Comparison of ENCODE assay signal across 29 cellular contexts in genomic region chr5:136077046-136077445, GRCh38. TPM values are rescaled to one million over a fixed set of nuclear protein-coding genes. Genes with fewer than 3 reads are reported as not detected.
"Had no signal": no experiment of that assay in that cellular context is flagged by ENCODE, and none has a peak within 500 bp of the region (broad histone marks: within the 10 kb centered on the region; RNA-seq: fewer than 3 reads in every experiment).

No MANE protein-coding gene starts in this region.

- H3K4me3 ChIP-seq: adrenal gland, body of pancreas, gastrocnemius medialis, heart right ventricle had no signal

- DNase-seq: activated CD4-positive, alpha-beta memory T cell treated with anti-CD3 and anti-CD28 coated beads, Interleukin-2, amount 10 ng/mL, durations not matched to agents 7 days and 5 days; activated CD4-positive, alpha-beta T cell treated with anti-CD3 and anti-CD28 coated beads for 36 hours; activated CD4-positive, alpha-beta T cell treated with anti-CD3 and anti-CD28 coated beads, Interleukin-2, amount 10 ng/mL, durations not matched to agents 24 days and 14 days; activated CD4-positive, alpha-beta T cell treated with anti-CD3 and anti-CD28 coated beads, Interleukin-2, amount 50 U/mL, for 4 hours; activated CD4-positive, CD25-positive, alpha-beta regulatory T cell; activated CD4-positive, CD25-positive, alpha-beta regulatory T cell treated with anti-CD3 and anti-CD28 coated beads, Interleukin-2, amount 50 U/mL, for 72 hours; activated CD8-positive, alpha-beta memory T cell treated with anti-CD3 and anti-CD28 coated beads for 24 hours; activated effector memory CD4-positive, alpha-beta T cell treated with anti-CD3 and anti-CD28 coated beads, Interleukin-2, amount 50 U/mL, for 16 hours; activated naive CD4-positive, alpha-beta T cell treated with anti-CD3 and anti-CD28 coated beads for 36 hours; activated naive CD8-positive, alpha-beta T cell treated with anti-CD3 and anti-CD28 coated beads for 36 hours; activated naive CD8-positive, alpha-beta T cell treated with anti-CD3 and anti-CD28 coated beads, Interleukin-2, amount 50 U/mL, for 24 hours; activated T-cell treated with anti-CD3 and anti-CD28 coated beads, Interleukin-2, amount 50 U/mL, for 48 hours; adrenal gland; amygdala; aorta; body of pancreas; caudate nucleus; effector memory CD4-positive, alpha-beta T cell; endodermal cell; foreskin keratinocyte; gastrocnemius medialis; heart right ventricle; T-helper 1 cell; T-helper 17 cell; T1000 had no signal

- H3K9me3 ChIP-seq: adrenal gland, body of pancreas, gastrocnemius medialis, heart right ventricle had no signal

- H3K27me3 ChIP-seq: adrenal gland, body of pancreas, gastrocnemius medialis had no signal

- H3K36me3 ChIP-seq: adrenal gland, gastrocnemius medialis, heart right ventricle had no signal

- H3K27ac ChIP-seq: adrenal gland, body of pancreas, foreskin keratinocyte, gastrocnemius medialis, heart right ventricle had no signal

- FAIRE-seq: colon had no signal

- ATAC-seq: activated CD4-positive, alpha-beta T cell treated with anti-CD3 and anti-CD28 coated beads for 36 hours; activated naive CD8-positive, alpha-beta T cell treated with anti-CD3 and anti-CD28 coated beads, Interleukin-2, amount 50 U/mL, for 24 hours; body of pancreas; esophagus mucosa; foreskin keratinocyte; gastrocnemius medialis; heart right ventricle; T-helper 17 cell had no signal

- H3K4me1 ChIP-seq: adrenal gland, foreskin keratinocyte had no signal

RNA-seq across cellular contexts. Expression of gene TGFBI, which starts 48.3 kb away (rescaled TPM):
- total RNA-seq: activated CD4-positive, alpha-beta memory T cell treated with anti-CD3 and anti-CD28 coated beads, Interleukin-2, amount 10 ng/mL, durations not matched to agents 7 days and 5 days; activated CD4-positive, alpha-beta T cell treated with anti-CD3 and anti-CD28 coated beads for 36 hours; activated CD4-positive, alpha-beta T cell treated with anti-CD3 and anti-CD28 coated beads, Interleukin-2, amount 10 ng/mL, durations not matched to agents 24 days and 14 days; activated naive CD4-positive, alpha-beta T cell treated with anti-CD3 and anti-CD28 coated beads for 36 hours; activated naive CD8-positive, alpha-beta T cell treated with anti-CD3 and anti-CD28 coated beads for 36 hours; activated T-helper 1 cell treated with anti-CD3 and anti-CD28 coated beads, Interleukin-12 subunit alpha, Interleukin-12 subunit beta, Interleukin-2, Interleukin-4 antibody, amounts not matched to agents 30 ng/mL and 10 ng/mL and 1 ng/mL, durations not matched to agents 14 hours and 24 hours and 36 hours; activated T-helper 2 cell treated with anti-CD3 and anti-CD28 coated beads, Interferon-gamma antibody, Interleukin-2, Interleukin-4, amounts not matched to agents 10 μg/mL and 5 μg/mL and 100 μg/mL, durations not matched to agents 14 hours and 24 hours and 36 hours had no signal
